Comparison of ENCODE assay signal across 1 cellular context in the genomic region with DNA sequence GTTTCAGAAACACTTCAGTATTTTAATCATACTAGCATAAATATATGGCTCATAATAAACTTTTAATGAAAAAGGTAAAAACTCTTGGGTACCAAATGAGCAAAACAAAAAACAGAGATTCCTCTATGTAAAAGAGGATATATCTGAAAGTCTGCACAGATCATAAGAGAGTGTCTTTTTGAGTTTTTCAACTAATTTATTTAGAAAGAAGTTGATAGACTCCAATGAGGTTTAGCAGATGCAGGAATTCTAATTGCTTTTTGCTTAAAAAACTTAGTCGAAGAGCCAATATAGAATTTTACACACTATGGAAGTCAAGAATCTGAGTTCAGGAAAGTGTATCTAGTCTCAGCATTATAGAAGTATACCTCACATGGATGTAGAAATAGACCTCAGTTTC.
TF ChIP-seq lines count a peak whose summit lies in the region.

No MANE protein-coding gene starts in this region.

TF ChIP-seq in HCT116, 20 proteins besides CTCF, POLR2A, EP300 and RAD21:
- TF ChIP-seq ZNF274 (IDR thresholded peaks at IDR 0.05; ENCODE audit: low read depth, low read length) = no peak
- no peak for TF ChIP-seq CEBPB (IDR thresholded peaks at IDR 0.05; ENCODE audit: low read depth)
- TF ChIP-seq ZBTB33 (IDR thresholded peaks at IDR 0.05; ENCODE audit: extremely low read depth, insufficient replicate concordance, low read length) = no peak
- TF ChIP-seq SRF (IDR thresholded peaks at IDR 0.05; ENCODE audit: low read depth) = no peak
- TF ChIP-seq EZH2 (IDR thresholded peaks at IDR 0.05) = no peak
- TF ChIP-seq REST (IDR thresholded peaks at IDR 0.05; ENCODE audit: low read depth) = no peak
- TF ChIP-seq, protein P1, sequence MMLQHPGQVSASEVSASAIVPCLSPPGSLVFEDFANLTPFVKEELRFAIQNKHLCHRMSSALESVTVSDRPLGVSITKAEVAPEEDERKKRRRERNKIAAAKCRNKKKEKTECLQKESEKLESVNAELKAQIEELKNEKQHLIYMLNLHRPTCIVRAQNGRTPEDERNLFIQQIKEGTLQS (IDR thresholded peaks at IDR 0.05) = no peak
